ENCODE assay signal across 28 cellular contexts in the genomic region with DNA sequence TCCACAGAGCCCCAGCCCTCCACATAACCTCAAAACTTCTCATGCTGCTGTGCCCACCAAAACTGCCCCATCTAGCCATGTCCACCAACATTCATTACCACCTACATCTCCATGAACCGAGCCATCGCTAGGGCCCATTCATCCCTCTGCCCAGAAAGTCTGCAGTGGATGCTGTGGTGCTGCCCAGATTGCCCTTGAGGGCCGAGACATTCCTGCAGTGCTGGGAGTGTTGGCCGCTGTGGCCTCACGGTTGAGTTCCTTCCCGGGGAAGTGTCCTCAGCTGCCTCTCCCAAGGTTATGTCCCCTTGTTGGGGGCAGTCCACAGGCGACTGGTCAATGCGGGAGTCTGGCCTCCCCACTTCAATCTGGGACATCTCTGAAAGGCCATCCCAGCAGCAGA. TPM values are rescaled to one million over a fixed set of nuclear protein-coding genes. Genes with fewer than 3 reads are reported as not detected.
"Had no signal": no experiment of that assay in that cellular context is flagged by ENCODE, and none has a peak within 500 bp of the region (broad histone marks: within the 10 kb centered on the region; RNA-seq: fewer than 3 reads in every experiment).

No MANE protein-coding gene starts in this region.

- H3K9me3 ChIP-seq: esophagus squamous epithelium, gastrocnemius medialis, heart right ventricle, left lung, lower lobe of right lung had no signal

- DNase-seq: dermis blood vessel endothelial cell; dorsolateral prefrontal cortex; effector CD4-positive, alpha-beta T cell; effector memory CD4-positive, alpha-beta T cell; erythroblast; esophagus squamous epithelium; foreskin fibroblast; foreskin melanocyte; gastrocnemius medialis; glutamatergic neuron; head of caudate nucleus; heart right ventricle; left cardiac atrium; left lung; left ventricle myocardium superior; lower lobe of right lung; mesenchymal stem cell had no signal

- H3K4me1 Mint-ChIP-seq: mesothelial cell of epicardium had no signal

- H3K4me3 ChIP-seq: coronary artery, dorsolateral prefrontal cortex, esophagus squamous epithelium, gastrocnemius medialis, heart right ventricle, hepatocyte, left lung, lower lobe of right lung had no signal

- H3K27ac ChIP-seq: coronary artery, dorsolateral prefrontal cortex, epithelial cell of prostate, esophagus squamous epithelium, gastrocnemius medialis, heart right ventricle, hepatocyte, left lung, lower lobe of right lung had no signal

- H3K4me1 ChIP-seq: esophagus squamous epithelium, gastrocnemius medialis, heart right ventricle, left lung, lower lobe of right lung had no signal

- H3K27me3 ChIP-seq: dorsolateral prefrontal cortex, gastrocnemius medialis had no signal

- H3K36me3 Mint-ChIP-seq: mesothelial cell of epicardium had no signal

- H3K4me3 Mint-ChIP-seq: mesothelial cell of epicardium had no signal

- H3K27ac Mint-ChIP-seq: mesothelial cell of epicardium had no signal

- H3K36me3 ChIP-seq: esophagus squamous epithelium, gastrocnemius medialis, heart right ventricle, left lung, lower lobe of right lung had no signal

- FAIRE-seq: colon, islet of Langerhans, keratinocyte had no signal

- H3K4me2 ChIP-seq: hepatocyte had no signal

- H3K79me2 ChIP-seq: hepatocyte had no signal

- H3K9me3 Mint-ChIP-seq: mesothelial cell of epicardium had no signal

- H2AFZ ChIP-seq: hepatocyte had no signal

RNA-seq across cellular contexts. Expression of a gene that starts 30.3 kb away (rescaled TPM):
- total RNA-seq: dermis blood vessel endothelial cell, dorsolateral prefrontal cortex, esophagus mucosa, esophagus squamous epithelium, gastrocnemius medialis, glomerular endothelial cell, heart right ventricle, hepatocyte, left cardiac atrium, left lung, left ventricle myocardium superior, lower lobe of right lung, lung microvascular endothelial cell, mesothelial cell of epicardium, mucosa of gallbladder had no signal
- polyA plus RNA-seq: heart right ventricle, hepatocyte, keratinocyte had no signal
